8 cellular contexts compared by ENCODE assay signal in genomic region chr1:1677718-1678580, GRCh38.
DNase-seq lines count a peak whose midpoint lies in the region; ATAC-seq, FAIRE-seq and TF ChIP-seq lines count a peak whose summit lies in the region.

No MANE protein-coding gene starts in this region.

- peaks cover 24% of the 10 kb centered on the region for H4K20me1 ChIP-seq in DND-41 (ENCODE audit: insufficient read depth, low read length)

- no peak overlapping the region for H2AFZ ChIP-seq in DND-41 (ENCODE audit: low read depth, low read length)

- no peak for FAIRE-seq in HTR-8/SVneo (lab: Jason Lieb, UNC)

- H3K4me1 ChIP-seq in DND-41 (ENCODE audit: insufficient read depth, low read length) = peaks cover 20% of the 10 kb centered on the region

- ATAC-seq in DND-41 (ENCODE audit: insufficient read depth, low read depth) = peak; percentile 91
- ATAC-seq in GM21529 (IDR thresholded peaks at IDR 0.05; ENCODE audit: unreplicated experiment) = peak; percentile 70

- peaks cover 32% of the 10 kb centered on the region for H3K36me3 Mint-ChIP-seq in nephron progenitor cell (ENCODE audit: low read depth)

- H3K79me2 ChIP-seq in DND-41 (ENCODE audit: insufficient read depth, low read length) = peaks cover 45% of the 10 kb centered on the region

- H3K4me3 Mint-ChIP-seq in nephron progenitor cell = no peak overlapping the region

- TF ChIP-seq CTCF in DND-41 (IDR thresholded peaks at IDR 0.05; ENCODE audit: borderline replicate concordance, extremely low read depth, low read length, poor library complexity, severe bottlenecking) = no peak
- TF ChIP-seq CTCF in NB4 (IDR thresholded peaks at IDR 0.05; ENCODE audit: low read depth, low read length) = no peak
- TF ChIP-seq CTCF in nephron progenitor cell (IDR thresholded peaks at IDR 0.05) = no peak

- H3K27ac Mint-ChIP-seq in nephron progenitor cell = peak overlapping the region; percentile 92

- no peaks in the 10 kb centered on the region for H3K27me3 ChIP-seq in DND-41 (ENCODE audit: insufficient read depth, low read length, poor library complexity)

- peaks cover 30% of the 10 kb centered on the region for H3K4me1 Mint-ChIP-seq in nephron progenitor cell

- H3K4me3 ChIP-seq in DND-41 (ENCODE audit: low read depth in 1 of 2, low read length in 2 of 2) = 0 out of 4 replicates have a peak overlapping the region, but pooled peaks of 1 of the 2 experiments have one; percentile 5
- no peak overlapping the region for H3K4me3 ChIP-seq in NB4 (ENCODE audit: low read depth, low read length)

- peak overlapping the region; percentile 6; the same call in 1 of the 2 replicates for H3K9ac ChIP-seq in DND-41 (ENCODE audit: low read depth, low read length)

- peak overlapping the region; percentile 61 for H3K27ac ChIP-seq in DND-41 (ENCODE audit: low read length)

- no peaks in the 10 kb centered on the region for H3K27me3 Mint-ChIP-seq in nephron progenitor cell (ENCODE audit: low read depth, poor library complexity)

- DNase-seq in DND-41 = peak; percentile 73
- peak; percentile 73 for DNase-seq in NB4 (ENCODE audit: low read depth)
- peak; percentile 28 for DNase-seq in activated gamma-delta T cell treated with anti-CD3 and anti-CD28 coated beads, Interleukin-2, amount 50 U/mL, for 16 hours (ENCODE audit: low read depth)
- no peak for DNase-seq in nephron progenitor cell
- DNase-seq in GM03348 (ENCODE audit: low spot score) = no peak
- no peak for DNase-seq in HTR-8/SVneo (ENCODE audit: insufficient read length, low spot score)
- DNase-seq in ecto neural progenitor cell (ENCODE audit: low spot score) = no peak

- no peaks in the 10 kb centered on the region for H3K9me3 ChIP-seq in DND-41 (ENCODE audit: insufficient read depth, low read length, severe bottlenecking)

- H3K9me3 Mint-ChIP-seq in nephron progenitor cell = no peaks in the 10 kb centered on the region

- H3K4me2 ChIP-seq in DND-41 (ENCODE audit: insufficient read depth, low read length) = peak overlapping the region; percentile 43

- H3K36me3 ChIP-seq in DND-41 (ENCODE audit: insufficient read depth, low read length) = 0 out of 2 replicates have a peak, but pooled peaks cover 2% of the 10 kb centered on the region

- TF ChIP-seq POLR2A in NB4 (IDR thresholded peaks at IDR 0.05; ENCODE audit: extremely low read depth, insufficient read length) = no peak

Comparison
In these comparisons a context has a peak if more than half of its experiments do, and no peak if none do; other contexts are left out.
1. DNase-seq: peak in DND-41 (single experiment), NB4 (single experiment) and activated gamma-delta T cell treated with anti-CD3 and anti-CD28 coated beads, Interleukin-2, amount 50 U/mL, for 16 hours (single experiment); none in nephron progenitor cell (single experiment), GM03348 (single experiment), HTR-8/SVneo (single experiment) and ecto neural progenitor cell (single experiment).